9 cellular contexts compared by ENCODE assay signal in genomic region chrX:119272882-119273806, GRCh38. TPM values are rescaled to one million over a fixed set of nuclear protein-coding genes. Genes with fewer than 3 reads are reported as not detected.
DNase-seq lines count a peak whose midpoint lies in the region; ATAC-seq and TF ChIP-seq lines count a peak whose summit lies in the region.
"Had no signal": no experiment of that assay in that cellular context is flagged by ENCODE, and none has a peak within 500 bp of the region (broad histone marks: within the 10 kb centered on the region; RNA-seq: fewer than 3 reads in every experiment).

No MANE protein-coding gene starts in this region.

- H3K36me3 Mint-ChIP-seq in activated CD4-positive, alpha-beta T cell treated with anti-CD3 and anti-CD28 coated beads, Interleukin-2, amount 10 ng/mL, durations not matched to agents 7 days and 5 days (ENCODE audit: low read depth), result no peaks in the 10 kb centered on the region
- no peaks in the 10 kb centered on the region for H3K36me3 Mint-ChIP-seq in dendritic cell treated with granulocyte-macrophage colony-stimulating factor and Interleukin-4, amounts not matched to agents 40 ng/mL and 50 ng/mL, for 4 days (ENCODE audit: low read depth)
- H3K36me3 Mint-ChIP-seq in memory B cell, result no peaks in the 10 kb centered on the region

- H3K4me1 Mint-ChIP-seq in activated CD4-positive, alpha-beta T cell treated with anti-CD3 and anti-CD28 coated beads, Interleukin-2, amount 10 ng/mL, durations not matched to agents 7 days and 5 days, result peaks cover 9% of the 10 kb centered on the region
- peaks cover 7% of the 10 kb centered on the region for H3K4me1 Mint-ChIP-seq in dendritic cell treated with granulocyte-macrophage colony-stimulating factor and Interleukin-4, amounts not matched to agents 40 ng/mL and 50 ng/mL, for 4 days (ENCODE audit: low read depth)
- no peaks in the 10 kb centered on the region for H3K4me1 Mint-ChIP-seq in memory B cell

- peak overlapping the region; percentile 26 to 40 (median 32) for H3K4me3 ChIP-seq in subcutaneous abdominal adipose tissue (ENCODE audit: low read depth in 1 of 5, low read length in 5 of 5)

- POLR2A ChIA-PET in activated CD4-positive, alpha-beta T cell treated with anti-CD3 and anti-CD28 coated beads, Interleukin-2, amount 10 ng/mL, durations not matched to agents 7 days and 5 days (lab: Charles Lee), result no interaction called here

- H3K9me3 ChIP-seq in subcutaneous abdominal adipose tissue (ENCODE audit: control insufficient read depth in 5 of 5, low read length in 5 of 5), result peaks cover 0 to 9% (median 5%) of the 10 kb centered on the region in 5 donors

- in situ Hi-C loops in GM13977 (cut with MboI; ENCODE audit: low pct_unique_long_range_greater_than_20kb, low sequenced_read_pairs, unreplicated experiment), result no loop called here
- in situ Hi-C loops in ACHN (cut with HindIII; ENCODE audit: low pct_ligation_motif_present, low pct_unique_long_range_greater_than_20kb, low sequenced_read_pairs), result no loop called here

- ATAC-seq in memory B cell (ENCODE audit: low read depth), result peak; percentile 89

- CTCF ChIA-PET in activated CD4-positive, alpha-beta T cell treated with anti-CD3 and anti-CD28 coated beads, Interleukin-2, amount 10 ng/mL, durations not matched to agents 7 days and 5 days (lab: Charles Lee), result interaction anchor here (0.6 to 0.9 kb wide), 2 partner anchors 15 to 339 kb away, joined by 3 read pairs; no protein-coding TSS in a partner anchor

- no peak overlapping the region for H3K27ac Mint-ChIP-seq in activated CD4-positive, alpha-beta T cell treated with anti-CD3 and anti-CD28 coated beads, Interleukin-2, amount 10 ng/mL, durations not matched to agents 7 days and 5 days
- no peak overlapping the region for H3K27ac Mint-ChIP-seq in dendritic cell treated with granulocyte-macrophage colony-stimulating factor and Interleukin-4, amounts not matched to agents 40 ng/mL and 50 ng/mL, for 4 days
- no peak overlapping the region for H3K27ac Mint-ChIP-seq in memory B cell

- H3K9me3 Mint-ChIP-seq in activated CD4-positive, alpha-beta T cell treated with anti-CD3 and anti-CD28 coated beads, Interleukin-2, amount 10 ng/mL, durations not matched to agents 7 days and 5 days, result no peaks in the 10 kb centered on the region
- H3K9me3 Mint-ChIP-seq in dendritic cell treated with granulocyte-macrophage colony-stimulating factor and Interleukin-4, amounts not matched to agents 40 ng/mL and 50 ng/mL, for 4 days, result no peaks in the 10 kb centered on the region
- H3K9me3 Mint-ChIP-seq in memory B cell, result no peaks in the 10 kb centered on the region

- H3K36me3 ChIP-seq in subcutaneous abdominal adipose tissue (ENCODE audit: control insufficient read depth in 5 of 5, insufficient read depth in 5 of 5, low read length in 5 of 5), result no peaks in the 10 kb centered on the region

- H3K27me3 Mint-ChIP-seq in activated CD4-positive, alpha-beta T cell treated with anti-CD3 and anti-CD28 coated beads, Interleukin-2, amount 10 ng/mL, durations not matched to agents 7 days and 5 days, result peaks cover 20% of the 10 kb centered on the region
- H3K27me3 Mint-ChIP-seq in dendritic cell treated with granulocyte-macrophage colony-stimulating factor and Interleukin-4, amounts not matched to agents 40 ng/mL and 50 ng/mL, for 4 days, result peaks cover 39% of the 10 kb centered on the region
- no peaks in the 10 kb centered on the region for H3K27me3 Mint-ChIP-seq in memory B cell

- peak overlapping the region; percentile 53 for H3K4me3 Mint-ChIP-seq in activated CD4-positive, alpha-beta T cell treated with anti-CD3 and anti-CD28 coated beads, Interleukin-2, amount 10 ng/mL, durations not matched to agents 7 days and 5 days
- H3K4me3 Mint-ChIP-seq in dendritic cell treated with granulocyte-macrophage colony-stimulating factor and Interleukin-4, amounts not matched to agents 40 ng/mL and 50 ng/mL, for 4 days, result peak overlapping the region; percentile 26
- peak overlapping the region; percentile 77 for H3K4me3 Mint-ChIP-seq in memory B cell

- no peak overlapping the region for H3K27ac ChIP-seq in subcutaneous abdominal adipose tissue (ENCODE audit: low read depth, low read length)
- H3K27ac ChIP-seq: dorsolateral prefrontal cortex had no signal

- no peak for DNase-seq in GM13977 (ENCODE audit: low spot score)
- DNase-seq in activated CD4-positive, alpha-beta T cell treated with anti-CD3 and anti-CD28 coated beads, Interleukin-2, amount 10 ng/mL, durations not matched to agents 7 days and 5 days, result peak; percentile 44
- DNase-seq in memory B cell (ENCODE audit: low spot score in 2 of 2), result peak; percentile 33 to 38
- no peak for DNase-seq in NCI-H2029 (lab: John Stamatoyannopoulos, UW)
- no peak for DNase-seq in ACHN
- no peak for DNase-seq in COLO829 (ENCODE audit: low spot score)

- no peak overlapping the region for H3K9ac ChIP-seq in subcutaneous abdominal adipose tissue (ENCODE audit: low read length in 5 of 5)

- peak; percentile 4 for TF ChIP-seq CTCF in GM13977 (IDR thresholded peaks at IDR 0.05; ENCODE audit: extremely low read depth, insufficient read depth, missing control alignments)

- H3K4me1 ChIP-seq in subcutaneous abdominal adipose tissue (ENCODE audit: control insufficient read depth in 5 of 5, insufficient read depth in 5 of 5, low read length in 5 of 5), result peaks cover 0 to 9% (median 8%) of the 10 kb centered on the region in 5 donors

- intact Hi-C loops in dendritic cell treated with granulocyte-macrophage colony-stimulating factor and Interleukin-4, amounts not matched to agents 40 ng/mL and 50 ng/mL, for 4 days (cut with micrococcal nuclease), result no loop called here

- peaks cover 0 to 18% (median 7%) of the 10 kb centered on the region in 5 donors for H3K27me3 ChIP-seq in subcutaneous abdominal adipose tissue (ENCODE audit: control insufficient read depth in 5 of 5, insufficient read depth in 4 of 5, low read length in 5 of 5)

RNA-seq across cellular contexts. Expression of gene PGRMC1, which starts 37.1 kb away (rescaled TPM):
- total RNA-seq in activated CD4-positive, alpha-beta T cell treated with anti-CD3 and anti-CD28 coated beads, Interleukin-2, amount 10 ng/mL, durations not matched to agents 7 days and 5 days, result 10 to 100 TPM; 29.8 to 30.1 TPM

Comparison
In these comparisons a context has a peak if more than half of its experiments do, and no peak if none do; other contexts are left out.
1. DNase-seq: peak in activated CD4-positive, alpha-beta T cell treated with anti-CD3 and anti-CD28 coated beads, Interleukin-2, amount 10 ng/mL, durations not matched to agents 7 days and 5 days (single experiment) and memory B cell (2 of 2); none in GM13977 (single experiment), NCI-H2029 (single experiment), ACHN (single experiment) and COLO829 (single experiment).
2. H3K4me3 Mint-ChIP-seq: peak in every context shown above with its lines; median percentile 77 in memory B cell; 53 in activated CD4-positive, alpha-beta T cell treated with anti-CD3 and anti-CD28 coated beads, Interleukin-2, amount 10 ng/mL, durations not matched to agents 7 days and 5 days; 26 in dendritic cell treated with granulocyte-macrophage colony-stimulating factor and Interleukin-4, amounts not matched to agents 40 ng/mL and 50 ng/mL, for 4 days.